22 cellular contexts compared by ENCODE assay signal in the genomic region with DNA sequence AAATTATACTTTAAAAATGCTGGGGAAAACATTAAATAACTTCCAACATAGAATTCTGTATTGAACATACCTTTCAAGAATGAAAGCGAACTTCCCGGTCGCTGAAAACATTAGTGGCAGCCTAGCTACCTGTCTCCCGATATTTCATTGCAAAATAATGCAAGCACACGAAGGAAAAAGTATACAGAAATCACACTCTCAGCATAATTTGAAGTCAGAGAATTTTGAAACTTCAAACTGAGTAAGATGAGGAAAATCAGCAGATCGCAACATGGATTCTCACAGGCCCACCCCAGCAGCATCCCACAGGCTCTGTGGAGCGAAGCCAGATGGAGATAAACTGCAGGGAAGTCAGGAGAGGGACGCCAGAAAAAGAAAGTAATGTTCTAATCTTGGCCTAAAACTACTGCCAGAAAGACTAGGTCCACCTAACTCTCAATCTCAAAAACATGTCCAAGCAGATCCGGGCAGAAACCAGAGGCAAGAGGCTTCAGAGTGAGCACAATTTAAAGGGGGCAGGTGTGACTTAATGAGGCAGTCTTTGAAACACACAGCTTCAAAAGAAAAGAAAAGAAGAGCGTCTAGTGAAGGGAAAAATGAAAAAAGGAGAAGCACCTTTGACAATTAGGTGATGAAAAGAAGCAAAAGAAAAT. TPM values are rescaled to one million over a fixed set of nuclear protein-coding genes. Genes with fewer than 3 reads are reported as not detected.
DNase-seq lines count a peak whose midpoint lies in the region; ATAC-seq, FAIRE-seq and TF ChIP-seq lines count a peak whose summit lies in the region.
"Had no signal": no experiment of that assay in that cellular context is flagged by ENCODE, and none has a peak within 500 bp of the region (broad histone marks: within the 10 kb centered on the region; RNA-seq: fewer than 3 reads in every experiment).

No MANE protein-coding gene starts in this region.

- H2AFZ ChIP-seq in ACC112 (ENCODE audit: low read length, unreplicated experiment) (peak overlapping the region; percentile 87), MM.1S (ENCODE audit: low read length) (peak overlapping the region; percentile 63; the same call in 1 of the 2 replicates)

- H3K27me3 ChIP-seq in ACC112 (ENCODE audit: insufficient read depth, low read length) (no peaks in the 10 kb centered on the region), MM.1S (replicated peaks; ENCODE audit: insufficient read depth, low read length) (no peaks in the 10 kb centered on the region), bronchial epithelial cell (ENCODE audit: control insufficient read depth, insufficient read depth, low read length) (no peaks in the 10 kb centered on the region)
- H3K27me3 ChIP-seq: body of pancreas, sigmoid colon had no signal

- peak overlapping the region; percentile 17 for H3K4me3 ChIP-seq in ACC112 (ENCODE audit: low read depth, low read length)
- H3K4me3 ChIP-seq in MM.1S (ENCODE audit: low read length) = peak overlapping the region; percentile 35
- peak overlapping the region; percentile 31 for H3K4me3 ChIP-seq in bronchial epithelial cell (ENCODE audit: low read depth, low read length)
- H3K4me3 ChIP-seq: body of pancreas, sigmoid colon, SK-N-MC had no signal

- no peaks in the 10 kb centered on the region for H3K9me2 ChIP-seq in MM.1S (replicated peaks; ENCODE audit: insufficient read depth, low read length)

- no peaks in the 10 kb centered on the region for H4K20me1 ChIP-seq in MM.1S (ENCODE audit: insufficient read depth, low read length)

- peak overlapping the region; percentile 64 for H3K4me2 ChIP-seq in MM.1S (ENCODE audit: low read depth, low read length)

- ATAC-seq in stimulated activated naive CD8-positive, alpha-beta T cell treated with anti-CD3 and anti-CD28 coated beads, Interleukin-15, Interleukin-2, amounts not matched to agents 100 U/mL and 50 U/mL, for 24 hours = no peak
- ATAC-seq in Right ventricle myocardium superior (ENCODE audit: poor library complexity) = no peak
- ATAC-seq: body of pancreas, esophagus mucosa, PC-3 had no signal

- no peak overlapping the region for H3K27ac Mint-ChIP-seq in activated naive CD4-positive, alpha-beta T cell treated with anti-CD3 and anti-CD28 coated beads, Interleukin-2, amount 10 ng/mL, durations not matched to agents 7 days and 5 days
- H3K27ac Mint-ChIP-seq: CD4-positive, alpha-beta memory T cell had no signal

- H3K9me3 ChIP-seq in MM.1S (replicated peaks; ENCODE audit: insufficient read depth, low read length) = no peaks in the 10 kb centered on the region
- H3K9me3 ChIP-seq: body of pancreas, sigmoid colon had no signal

- peak overlapping the region; percentile 19; the same call in 1 of the 2 replicates for H3K9ac ChIP-seq in MM.1S (ENCODE audit: low read length)

- 0 out of 2 replicates have a peak, but pooled peaks cover 7% of the 10 kb centered on the region for H3F3A ChIP-seq in MM.1S (ENCODE audit: insufficient read depth, low read length)

- H3K27ac ChIP-seq in ACC112 (ENCODE audit: low read depth, low read length) (no peak overlapping the region), MM.1S (ENCODE audit: low read length) (no peak overlapping the region)
- H3K27ac ChIP-seq: body of pancreas, sigmoid colon, SK-N-MC had no signal

- peaks cover 18% of the 10 kb centered on the region for H3K4me1 Mint-ChIP-seq in activated naive CD4-positive, alpha-beta T cell treated with anti-CD3 and anti-CD28 coated beads, Interleukin-2, amount 10 ng/mL, durations not matched to agents 7 days and 5 days

- H3K79me2 ChIP-seq in ACC112 (ENCODE audit: control insufficient read depth, insufficient read depth, low read length, unreplicated experiment) = peaks cover 1% of the 10 kb centered on the region
- peaks cover 2% of the 10 kb centered on the region for H3K79me2 ChIP-seq in MM.1S (ENCODE audit: low read length)

- CTCF ChIA-PET in activated naive CD4-positive, alpha-beta T cell treated with anti-CD3 and anti-CD28 coated beads, Interleukin-2, amount 10 ng/mL, durations not matched to agents 7 days and 5 days (lab: Charles Lee) = no interaction called here

- H3K4me3 Mint-ChIP-seq in activated naive CD4-positive, alpha-beta T cell treated with anti-CD3 and anti-CD28 coated beads, Interleukin-2, amount 10 ng/mL, durations not matched to agents 7 days and 5 days = no peak overlapping the region
- H3K4me3 Mint-ChIP-seq: CD4-positive, alpha-beta memory T cell had no signal

- H3K36me3 Mint-ChIP-seq in activated naive CD4-positive, alpha-beta T cell treated with anti-CD3 and anti-CD28 coated beads, Interleukin-2, amount 10 ng/mL, durations not matched to agents 7 days and 5 days = peaks cover 2% of the 10 kb centered on the region

- H3K27me3 Mint-ChIP-seq in activated naive CD4-positive, alpha-beta T cell treated with anti-CD3 and anti-CD28 coated beads, Interleukin-2, amount 10 ng/mL, durations not matched to agents 7 days and 5 days = peaks cover 9% of the 10 kb centered on the region

- FAIRE-seq in bronchial epithelial cell (lab: Jason Lieb, UNC) (no peak), islet of Langerhans (lab: Jason Lieb, UNC) (peak; percentile 41)

- peaks cover 8% of the 10 kb centered on the region for H3K4me1 ChIP-seq in ACC112 (ENCODE audit: control insufficient read depth, insufficient read depth, low read length, unreplicated experiment)
- H3K4me1 ChIP-seq in MM.1S (ENCODE audit: low read length) = peaks cover 8% of the 10 kb centered on the region; the same call in 1 of the 2 replicates
- H3K4me1 ChIP-seq: body of pancreas had no signal

- DNase-seq in MM.1S (no peak), bronchial epithelial cell (ENCODE audit: low read depth) (peak; percentile 68), DMS153 (lab: John Stamatoyannopoulos, UW) (no peak), Right ventricle myocardium superior (no peak)
- DNase-seq in activated naive CD4-positive, alpha-beta T cell treated with anti-CD3 and anti-CD28 coated beads, Interleukin-2, amount 10 ng/mL, durations not matched to agents 7 days and 5 days = no peak
- no peak for DNase-seq in stimulated activated naive CD8-positive, alpha-beta T cell treated with anti-CD3 and anti-CD28 coated beads, Interleukin-15, Interleukin-2, amounts not matched to agents 100 U/mL and 50 U/mL, for 24 hours
- DNase-seq: activated CD4-positive, alpha-beta T cell treated with anti-CD3 and anti-CD28 coated beads for 4 hours; activated CD8-positive, alpha-beta memory T cell treated with anti-CD3 and anti-CD28 coated beads, Interleukin-2, amount 50 U/mL, for 48 hours; activated naive CD4-positive, alpha-beta T cell; body of pancreas; CD4-positive, alpha-beta memory T cell; hippocampal formation; midbrain; NCI-H2081; NCI-H526 treated with DMSO at 0.1 percent for 48 hours; PC-3; sigmoid colon; stimulated activated CD4-positive, alpha-beta T cell treated with anti-CD3 and anti-CD28 coated beads, Interleukin-1b, Interleukin-23, amount 100 ng/mL, for 48 hours had no signal

- H3K9me3 Mint-ChIP-seq in activated naive CD4-positive, alpha-beta T cell treated with anti-CD3 and anti-CD28 coated beads, Interleukin-2, amount 10 ng/mL, durations not matched to agents 7 days and 5 days = no peaks in the 10 kb centered on the region
- H3K9me3 Mint-ChIP-seq: CD4-positive, alpha-beta memory T cell had no signal

- TF ChIP-seq CTCF in MM.1S (IDR thresholded peaks at IDR 0.05; ENCODE audit: low read length) = no peak
- no peak for TF ChIP-seq CTCF in bronchial epithelial cell (IDR thresholded peaks at IDR 0.05; ENCODE audit: insufficient read depth, low read length, severe bottlenecking)

- intact Hi-C loops in Right ventricle myocardium superior (cut with DNase I) = no loop called here

- H3K36me3 ChIP-seq in ACC112 (ENCODE audit: insufficient read depth, low read length) (no peaks in the 10 kb centered on the region), MM.1S (replicated peaks; ENCODE audit: insufficient read depth, low read length) (no peaks in the 10 kb centered on the region), bronchial epithelial cell (ENCODE audit: control insufficient read depth, insufficient read depth, low read length) (no peaks in the 10 kb centered on the region)
- H3K36me3 ChIP-seq: sigmoid colon had no signal

RNA-seq across cellular contexts. Expression of gene GOSR1, which starts 4.8 kb away (rescaled TPM):
- total RNA-seq in bronchial epithelial cell = 18.3 and 38.7 TPM in 2 replicates
- total RNA-seq in Right ventricle myocardium superior = 29.7 TPM
